Comparison of ENCODE assay signal across 8 cellular contexts in the genomic region with DNA sequence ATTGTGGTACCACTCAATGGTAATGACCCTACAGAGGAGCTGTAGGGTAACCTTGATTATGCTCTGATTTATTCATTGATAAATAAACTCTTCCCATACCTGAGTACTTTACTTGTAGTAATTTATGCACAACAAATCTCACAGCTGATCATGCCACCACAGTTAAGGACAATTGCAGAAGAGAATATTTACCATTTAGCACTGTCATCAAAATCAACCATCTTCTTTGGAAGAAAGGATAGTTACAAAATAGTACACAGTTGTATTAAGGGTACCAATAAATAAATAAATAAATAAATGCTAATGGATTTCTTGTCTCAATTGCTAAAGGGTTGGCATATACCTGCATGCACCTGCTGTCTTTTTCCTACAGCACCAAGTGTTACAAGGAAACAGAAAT.
"Had no signal": no experiment of that assay in that cellular context is flagged by ENCODE, and none has a peak within 500 bp of the region (broad histone marks: within the 10 kb centered on the region; RNA-seq: fewer than 3 reads in every experiment).

No MANE protein-coding gene starts in this region.

- ATAC-seq: GM12878 had no signal

- H3K4me3 ChIP-seq: GM12878 had no signal

- DNase-seq: GDM1, GF-D8 had no signal

- FAIRE-seq: G401.6, GM12878, GM12891, GM12892, GM18507, GM19239 had no signal
